Comparison of ENCODE assay signal across 14 cellular contexts in the genomic region with DNA sequence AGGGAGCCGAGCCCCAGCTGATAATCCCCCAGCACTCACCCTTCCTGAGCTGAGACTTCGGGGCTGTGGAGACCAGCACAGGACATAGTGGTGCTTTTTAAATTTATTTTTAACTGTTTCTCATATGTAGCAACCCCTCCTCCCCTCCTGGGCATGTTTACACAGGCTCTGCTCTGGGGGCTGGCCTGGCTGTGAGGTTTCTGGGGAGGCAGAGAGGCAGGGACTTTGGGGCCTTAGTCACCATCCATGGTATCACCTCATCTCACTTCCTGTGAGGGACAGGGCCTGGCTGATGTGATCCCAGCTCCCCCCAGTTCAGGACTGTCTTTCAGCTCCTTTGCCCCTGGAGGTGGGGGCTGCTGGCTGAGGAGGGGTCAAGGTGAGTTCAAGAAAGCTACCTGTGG. TPM values are rescaled to one million over a fixed set of nuclear protein-coding genes. Genes with fewer than 3 reads are reported as not detected.
A peak's percentile ranks its signal among the peaks of the same experiment; 100 is the strongest.
DNase-seq lines count a peak whose midpoint lies in the region; ATAC-seq, FAIRE-seq and TF ChIP-seq lines count a peak whose summit lies in the region.
"Had no signal": no experiment of that assay in that cellular context is flagged by ENCODE, and none has a peak within 500 bp of the region (broad histone marks: within the 10 kb centered on the region; RNA-seq: fewer than 3 reads in every experiment).

No MANE protein-coding gene starts in this region.

- in situ Hi-C loops in K562 (cut with MboI), result loop anchor here (5.0 kb wide), 1 partner anchor 69 kb away; no protein-coding TSS in a partner anchor

- BruUV-seq in K562 (replicated peaks; lab: Mats Ljungman, UMichigan), result no TSS peak

- no peaks in the 10 kb centered on the region for H3K9me2 ChIP-seq in Loucy (replicated peaks; ENCODE audit: low read depth, low read length)

- TF ChIP-seq EP300 in K562 (IDR thresholded peaks at IDR 0.05; ENCODE audit: low read length) (no peak), sigmoid colon (IDR thresholded peaks at IDR 0.05) (no peak)

- H3K9ac ChIP-seq in Loucy (ENCODE audit: low read depth, low read length, poor library complexity, severe bottlenecking) (peak overlapping the region; percentile 63), K562 (ENCODE audit: insufficient read depth in 1 of 2, low read depth in 2 of 2, low read length in 2 of 2) (no peak overlapping the region; a peak in 1 of 4 replicates)

- H4K20me1 ChIP-seq in Loucy (ENCODE audit: insufficient read depth, low read length, poor library complexity, severe bottlenecking) (no peaks in the 10 kb centered on the region), K562 (replicated peaks; ENCODE audit: control insufficient read depth, insufficient read depth, low read length) (no peaks in the 10 kb centered on the region)

- peak overlapping the region; percentile 52 for H3K4me2 ChIP-seq in Loucy (ENCODE audit: low read depth, low read length, poor library complexity, severe bottlenecking)
- no peak overlapping the region for H3K4me2 ChIP-seq in K562 (ENCODE audit: insufficient read depth, low read length)

- H3K4me1 ChIP-seq in Loucy (ENCODE audit: insufficient read depth, low read length, poor library complexity, severe bottlenecking), result peaks cover 15% of the 10 kb centered on the region
- H3K4me1 ChIP-seq in K562 (replicated peaks in 1 of 2; ENCODE audit: control insufficient read depth in 2 of 2, insufficient read depth in 2 of 2, low read length in 2 of 2), result peaks cover 11 to 14% of the 10 kb centered on the region in 2 experiments
- H3K4me1 ChIP-seq in sigmoid colon, result peaks cover 0 to 24% (median 6%) of the 10 kb centered on the region in 4 donors

- H3K9me3 ChIP-seq in Loucy (ENCODE audit: insufficient read depth, low read depth, low read length) (no peaks in the 10 kb centered on the region), K562 (replicated peaks; ENCODE audit: control insufficient read depth, insufficient read depth, low read depth, low read length) (no peaks in the 10 kb centered on the region), sigmoid colon (no peaks in the 10 kb centered on the region)

- FAIRE-seq in K562 (lab: Jason Lieb, UNC), result peak; percentile 58

- TF ChIP-seq CTCF in Loucy (conservative IDR thresholded peaks at IDR 0.05; ENCODE audit: low read length), result no peak
- TF ChIP-seq CTCF in K562 (IDR thresholded peaks at IDR 0.05 in 2 of 3, conservative IDR thresholded peaks at IDR 0.05 in 1 of 3; ENCODE audit: insufficient read depth in 2 of 3, low read depth in 1 of 3, low read length in 3 of 3), result no peak
- TF ChIP-seq CTCF in sigmoid colon (IDR thresholded peaks at IDR 0.05), result no peak

- POLR2A ChIA-PET in K562 (lab: Yijun Ruan, JAX), result interaction anchor here (0.6 to 1.0 kb wide), 4 partner anchors 10 to 1092 kb away, joined by 3 to 5 read pairs (median 4); no protein-coding TSS in a partner anchor

- H3K79me2 ChIP-seq in Loucy (ENCODE audit: insufficient read depth, low read length) (no peaks in the 10 kb centered on the region), K562 (ENCODE audit: control insufficient read depth, insufficient read depth, low read length) (no peaks in the 10 kb centered on the region)

- TF ChIP-seq POLR2A in K562 (conservative IDR thresholded peaks at IDR 0.05), result no peak
- TF ChIP-seq POLR2A in sigmoid colon (IDR thresholded peaks at IDR 0.05), result no peak

- H2AFZ ChIP-seq in Loucy (ENCODE audit: low read length) (no peak overlapping the region), K562 (ENCODE audit: low read depth, low read length) (no peak overlapping the region)

- ATAC-seq in K562, result peak; percentile 15; the same call in 2 of the 3 replicates
- ATAC-seq in esophagus mucosa, result no peak
- ATAC-seq in GM18517 (IDR thresholded peaks at IDR 0.05; ENCODE audit: unreplicated experiment), result no peak
- ATAC-seq: CD8-positive, alpha-beta T cell had no signal

- H3K27ac ChIP-seq in K562 (ENCODE audit: extremely low read depth, low read depth, low read length) (no peak overlapping the region), sigmoid colon (peak overlapping the region in 1 of 4 donors; percentile 41)

- intact Hi-C loops in K562 (cut with micrococcal nuclease), result no loop called here
- intact Hi-C loops in sigmoid colon (cut with DNase I), result no loop called here

- H3K27me3 ChIP-seq in Loucy (ENCODE audit: insufficient read depth, low read length, poor library complexity, severe bottlenecking), result no peaks in the 10 kb centered on the region
- no peaks in the 10 kb centered on the region for H3K27me3 ChIP-seq in K562 (ENCODE audit: control insufficient read depth in 2 of 2, insufficient read depth in 2 of 2, low read length in 2 of 2)
- no peaks in the 10 kb centered on the region for H3K27me3 ChIP-seq in sigmoid colon

- no peak for TF ChIP-seq RAD21 in K562 (CRISPR knock-in tag; conservative IDR thresholded peaks at IDR 0.05 in 1 of 2, IDR thresholded peaks at IDR 0.05 in 1 of 2)

- WGBS in K562 (ENCODE audit: insufficient coverage, low coverage, missing lambda C conversion rate), result no CpG with 5 or more reads among the region's 2 CpGs
- 91% methylated on average over 2 of the region's 2 CpGs for WGBS in sigmoid colon, 2 donors

- DNase-seq in EH (ENCODE audit: low read depth) (peak; percentile 45), K562 (ENCODE audit: extremely low read depth in 1 of 4, low spot score in 3 of 4) (peak in 2 of 4 experiments; percentile 50), sigmoid colon (peak; percentile 58), DMS53 (lab: John Stamatoyannopoulos, UW) (no peak)
- DNase-seq: GF-D8, H7, Kasumi-1, NCI-H1930, NCI-H69 had no signal

- H3K9me1 ChIP-seq in K562 (ENCODE audit: control insufficient read depth, insufficient read depth, low read length), result no peaks in the 10 kb centered on the region

- no peaks in the 10 kb centered on the region for H3F3A ChIP-seq in Loucy (ENCODE audit: low read depth)

- H3K4me3 ChIP-seq in Loucy (ENCODE audit: low read length, poor library complexity, severe bottlenecking), result no peak overlapping the region
- no peak overlapping the region for H3K4me3 ChIP-seq in K562
- no peak overlapping the region for H3K4me3 ChIP-seq in sigmoid colon

- H3K36me3 ChIP-seq in Loucy (ENCODE audit: insufficient read depth, low read length) (no peaks in the 10 kb centered on the region; the same call in 1 of the 2 replicates), K562 (ENCODE audit: control insufficient read depth, insufficient read depth, low read length) (peaks cover 12% of the 10 kb centered on the region; the same call in 2 of the 3 replicates), sigmoid colon (peaks cover 0 to 25% (median 4%) of the 10 kb centered on the region in 4 donors)

- CTCF ChIA-PET in K562 (lab: Yijun Ruan, JAX; ENCODE audit: low intra/inter-chr PET ratio), result no interaction called here

RNA-seq across cellular contexts. Expression of a gene that starts 20.4 kb away (rescaled TPM):
- 0.30 and 0.46 TPM in 2 replicates for total RNA-seq in K562 (2011; cell fraction: chromatin; rRNA removed; ENCODE audit: low replicate concordance)
- 0.67 TPM in 1 of 2 replicates, not detected in the other for total RNA-seq in K562 (2011; cell fraction: nucleolus; rRNA removed)
- total RNA-seq in K562 (2011; cell fraction: nucleoplasm; rRNA removed), result 0.07 and 0.15 TPM in 2 replicates
- total RNA-seq in K562 (2014; rRNA removed) (0.05 and 0.16 TPM in 2 replicates), K562 (2014; rRNA removed; fragmentation: Illumina TruSeq; extraction: Trizol) (0.11 and 0.22 TPM in 2 replicates), K562 (2015; rRNA removed; fragmentation: Illumina TruSeq; extraction: Trizol) (0.11 and 0.25 TPM in 2 replicates), K562 (2021) (0.16 and 0.27 TPM in 2 replicates), sigmoid colon (10 to 100 TPM in 1 of 4 donors, 1 to 10 TPM in 3; 3.0 to 13.0 (median 5.3) TPM), esophagus mucosa (1.4 TPM)
- polyA plus RNA-seq in K562 (2011; rRNA removed) (0.15 and 0.43 TPM in 2 replicates), K562 (2014; fragmentation: Illumina TruSeq; extraction: Trizol) (0.03 and 0.11 TPM in 2 replicates), K562 (2014; fragmentation: Nextera tagmentation; extraction: Ambion mirVana) (under 1 TPM in 1 of 2 experiments, not detected in 1; 0.01 TPM), K562 (2014; rRNA removed) (0.16 and 0.49 TPM in 2 replicates), sigmoid colon (1 to 10 TPM; 3.0 to 7.7 (median 3.7) TPM)
- polyA plus RNA-seq in K562 (2011; cell fraction: cytosol; rRNA removed), result 0.18 and 0.55 TPM in 2 replicates
- 0.74 and 1.3 TPM in 2 replicates for polyA plus RNA-seq in K562 (2011; cell fraction: nucleus; rRNA removed)
- 0.46 and 0.48 TPM in 2 replicates for polyA plus RNA-seq in K562 (2012)
- 0.24 and 0.46 TPM in 2 replicates for polyA minus RNA-seq in K562 (2011; rRNA and poly(A)+ RNA removed)
- polyA minus RNA-seq in K562 (2011; cell fraction: cytosol; rRNA and poly(A)+ RNA removed), result 0.73 and 0.76 TPM in 2 replicates
- polyA minus RNA-seq in K562 (2011; cell fraction: nucleus; rRNA and poly(A)+ RNA removed), result 0.33 and 0.40 TPM in 2 replicates

RNA-seq across cellular contexts. Expression of a gene that starts 31.0 kb away (rescaled TPM):
- total RNA-seq in K562 (2011; cell fraction: chromatin; rRNA removed; ENCODE audit: low replicate concordance), result 59.6 and 73.4 TPM in 2 replicates
- total RNA-seq in K562 (2011; cell fraction: nucleolus; rRNA removed), result 47.6 and 52.5 TPM in 2 replicates
- 56.4 and 62.1 TPM in 2 replicates for total RNA-seq in K562 (2011; cell fraction: nucleoplasm; rRNA removed)
- total RNA-seq in K562 (2014; rRNA removed) (5.2 and 6.7 TPM in 2 replicates), K562 (2014; rRNA removed; fragmentation: Illumina TruSeq; extraction: Trizol) (7.2 and 7.3 TPM in 2 replicates), K562 (2015; rRNA removed; fragmentation: Illumina TruSeq; extraction: Trizol) (6.1 and 6.3 TPM in 2 replicates), K562 (2021) (13.0 and 13.7 TPM in 2 replicates), sigmoid colon (10 to 100 TPM in 2 of 4 donors, 1 to 10 TPM in 2; 9.6 to 16.1 (median 10.8) TPM), esophagus mucosa (9.3 TPM)
- polyA plus RNA-seq in K562 (2011; rRNA removed) (22.2 and 22.8 TPM in 2 replicates), K562 (2014; fragmentation: Illumina TruSeq; extraction: Trizol) (10.8 and 12.0 TPM in 2 replicates), K562 (2014; fragmentation: Nextera tagmentation; extraction: Ambion mirVana) (1 to 10 TPM; 2.1 to 3.2 TPM), K562 (2014; rRNA removed) (9.8 and 15.0 TPM in 2 replicates), sigmoid colon (10 to 100 TPM in 1 of 3 donors, 1 to 10 TPM in 1, under 1 TPM in 1; 0.60 to 10.9 (median 1.4) TPM)
- 23.9 and 26.3 TPM in 2 replicates for polyA plus RNA-seq in K562 (2011; cell fraction: cytosol; rRNA removed)
- 35.0 and 39.9 TPM in 2 replicates for polyA plus RNA-seq in K562 (2011; cell fraction: nucleus; rRNA removed)
- 6.7 and 7.5 TPM in 2 replicates for polyA plus RNA-seq in K562 (2012)
- 20.3 and 23.9 TPM in 2 replicates for polyA minus RNA-seq in K562 (2011; rRNA and poly(A)+ RNA removed)
- 8.4 and 14.6 TPM in 2 replicates for polyA minus RNA-seq in K562 (2011; cell fraction: cytosol; rRNA and poly(A)+ RNA removed)
- 18.8 and 22.4 TPM in 2 replicates for polyA minus RNA-seq in K562 (2011; cell fraction: nucleus; rRNA and poly(A)+ RNA removed)

RNA-seq across cellular contexts. Expression of a gene that starts 44.6 kb away (rescaled TPM):
- not detected in 2 replicates for total RNA-seq in K562 (2011; cell fraction: chromatin; rRNA removed; ENCODE audit: low replicate concordance)
- total RNA-seq in K562 (2011; cell fraction: nucleolus; rRNA removed), result not detected in 2 replicates
- not detected in 2 replicates for total RNA-seq in K562 (2011; cell fraction: nucleoplasm; rRNA removed)
- total RNA-seq in K562 (2014; rRNA removed) (not detected in 2 replicates), K562 (2014; rRNA removed; fragmentation: Illumina TruSeq; extraction: Trizol) (not detected in 2 replicates), K562 (2015; rRNA removed; fragmentation: Illumina TruSeq; extraction: Trizol) (not detected in 2 replicates), K562 (2021) (not detected in 2 replicates), sigmoid colon (not detected), esophagus mucosa (not detected)
- polyA plus RNA-seq in K562 (2011; rRNA removed) (not detected in 2 replicates), K562 (2014; fragmentation: Illumina TruSeq; extraction: Trizol) (not detected in 2 replicates), K562 (2014; fragmentation: Nextera tagmentation; extraction: Ambion mirVana) (not detected), K562 (2014; rRNA removed) (not detected in 2 replicates), sigmoid colon (not detected)
- polyA plus RNA-seq in K562 (2011; cell fraction: cytosol; rRNA removed), result not detected in 2 replicates
- polyA plus RNA-seq in K562 (2011; cell fraction: nucleus; rRNA removed), result not detected in 2 replicates
- polyA plus RNA-seq in K562 (2012), result not detected in 2 replicates
- polyA minus RNA-seq in K562 (2011; rRNA and poly(A)+ RNA removed), result not detected in 2 replicates
- not detected in 2 replicates for polyA minus RNA-seq in K562 (2011; cell fraction: cytosol; rRNA and poly(A)+ RNA removed)
- polyA minus RNA-seq in K562 (2011; cell fraction: nucleus; rRNA and poly(A)+ RNA removed), result not detected in 2 replicates
- total RNA-seq: CD8-positive, alpha-beta T cell; H7; left lobe of liver had no signal
